In genomic region chr1:232036161-232036942, GRCh38 we compare ENCODE assay signal across 16 cellular contexts.
"Had no signal": no experiment of that assay in that cellular context is flagged by ENCODE, and none has a peak within 500 bp of the region (broad histone marks: within the 10 kb centered on the region; RNA-seq: fewer than 3 reads in every experiment).

No MANE protein-coding gene starts in this region.

- H3K4me3 Mint-ChIP-seq: activated CD8-positive, alpha-beta T cell treated with anti-CD3 and anti-CD28 coated beads for 36 hours; activated naive CD8-positive, alpha-beta T cell; central memory CD8-positive, alpha-beta T cell; naive B cell; stimulated activated effector memory CD8-positive, alpha-beta T cell treated with anti-CD3 and anti-CD28 coated beads, Interleukin-12 subunit alpha, Interleukin-12 subunit beta, amount 100 ng/mL, for 72 hours had no signal

- H3K27me3 ChIP-seq: body of pancreas, heart left ventricle had no signal

- H3K9me3 Mint-ChIP-seq: activated CD8-positive, alpha-beta T cell treated with anti-CD3 and anti-CD28 coated beads for 36 hours; stimulated activated effector memory CD8-positive, alpha-beta T cell treated with anti-CD3 and anti-CD28 coated beads, Interleukin-12 subunit alpha, Interleukin-12 subunit beta, amount 100 ng/mL, for 72 hours had no signal

- H3K4me1 ChIP-seq: body of pancreas, parathyroid adenoma had no signal

- H3K4me3 ChIP-seq: body of pancreas, heart left ventricle had no signal

- DNase-seq: activated CD4-positive, alpha-beta T cell treated with anti-CD3 and anti-CD28 coated beads for 4 hours; activated CD8-positive, alpha-beta T cell treated with anti-CD3 and anti-CD28 coated beads for 36 hours; activated gamma-delta T cell; activated T-cell treated with anti-CD3 and anti-CD28 coated beads, Interleukin-2, amount 50 U/mL, for 48 hours; amygdala; body of pancreas; effector CD8-positive, alpha-beta T cell; foreskin melanocyte; heart left ventricle; naive B cell had no signal

- H3K79me2 ChIP-seq: parathyroid adenoma had no signal

- H3K36me3 Mint-ChIP-seq: stimulated activated effector memory CD8-positive, alpha-beta T cell treated with anti-CD3 and anti-CD28 coated beads, Interleukin-12 subunit alpha, Interleukin-12 subunit beta, amount 100 ng/mL, for 72 hours had no signal

- H3K27ac ChIP-seq: body of pancreas, heart left ventricle, parathyroid adenoma, VCaP had no signal

- H2AFZ ChIP-seq: parathyroid adenoma had no signal

- H3K27ac Mint-ChIP-seq: activated CD8-positive, alpha-beta T cell treated with anti-CD3 and anti-CD28 coated beads for 36 hours; activated naive CD8-positive, alpha-beta T cell; naive B cell; stimulated activated effector memory CD8-positive, alpha-beta T cell treated with anti-CD3 and anti-CD28 coated beads, Interleukin-12 subunit alpha, Interleukin-12 subunit beta, amount 100 ng/mL, for 72 hours had no signal

- H3K27me3 Mint-ChIP-seq: activated CD8-positive, alpha-beta T cell treated with anti-CD3 and anti-CD28 coated beads for 36 hours; activated naive CD8-positive, alpha-beta T cell; central memory CD8-positive, alpha-beta T cell; naive B cell had no signal

- H3K9me3 ChIP-seq: body of pancreas, heart left ventricle had no signal

- H3K9ac ChIP-seq: parathyroid adenoma had no signal

- H3K4me1 Mint-ChIP-seq: central memory CD8-positive, alpha-beta T cell; naive B cell; stimulated activated effector memory CD8-positive, alpha-beta T cell treated with anti-CD3 and anti-CD28 coated beads, Interleukin-12 subunit alpha, Interleukin-12 subunit beta, amount 100 ng/mL, for 72 hours had no signal

- ATAC-seq: activated CD8-positive, alpha-beta T cell treated with anti-CD3 and anti-CD28 coated beads for 36 hours; body of pancreas; heart left ventricle; left lobe of liver; stimulated activated effector memory CD8-positive, alpha-beta T cell treated with anti-CD3 and anti-CD28 coated beads, Interleukin-12 subunit alpha, Interleukin-12 subunit beta, amount 100 ng/mL, for 72 hours had no signal
